In the genomic region with DNA sequence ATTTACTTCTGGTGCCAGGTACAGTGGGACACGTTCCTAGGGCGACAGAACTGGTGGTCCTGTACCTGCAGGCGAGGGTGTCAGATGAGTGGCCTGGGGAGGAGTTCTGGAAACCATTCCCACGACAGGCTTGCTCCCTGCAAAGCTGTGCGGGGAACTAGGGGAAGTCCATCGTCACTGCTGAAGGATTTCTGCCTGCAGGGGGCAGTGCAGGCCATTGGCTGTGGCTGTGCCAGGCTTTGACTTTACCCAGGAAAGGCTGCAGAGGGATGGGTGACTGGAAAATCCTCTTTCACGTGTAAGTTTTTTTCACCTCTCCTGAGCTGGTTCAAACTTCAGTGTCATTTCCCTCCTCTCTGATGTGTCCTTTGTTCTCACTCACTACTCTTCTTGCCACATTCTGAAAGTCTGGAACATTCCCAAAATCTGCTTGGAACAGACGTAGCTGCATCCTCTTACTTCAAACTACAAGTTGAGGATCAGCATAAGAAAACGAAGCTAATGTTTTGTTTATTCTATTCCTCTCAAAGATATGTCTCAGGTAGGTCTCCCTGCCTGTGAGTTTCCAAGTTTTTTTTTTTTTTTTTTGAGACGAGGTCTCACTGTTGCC, we compare ENCODE assay signal across 8 cellular contexts.
DNase-seq lines count a peak whose midpoint lies in the region; TF ChIP-seq lines count a peak whose summit lies in the region.

No MANE protein-coding gene starts in this region.

- CTCF ChIA-PET in HEK293 (lab: Yijun Ruan, JAX): interaction anchor here (0.6 to 5.4 kb wide), 41 partner anchors 9 to 1367 kb away, joined by 3 to 60 read pairs (median 6); no protein-coding TSS in a partner anchor

- TF ChIP-seq POLR2A in NB4 (IDR thresholded peaks at IDR 0.05; ENCODE audit: extremely low read depth, insufficient read length): no peak

- POLR2A ChIA-PET in HEK293 (lab: Yijun Ruan, JAX): interaction anchor here (0.7 kb wide), 1 partner anchor 280 kb away, joined by 3 read pairs; no protein-coding TSS in a partner anchor

- peak; percentile 56; the same call in 1 of the 2 replicates for TF ChIP-seq CTCF in HEK293 (tag by site-specific recombination; IDR thresholded peaks at IDR 0.05)
- peak; percentile 98 for TF ChIP-seq CTCF in NB4 (IDR thresholded peaks at IDR 0.05; ENCODE audit: low read depth, low read length)

- DNase-seq in NCI-H1417 (lab: John Stamatoyannopoulos, UW): peak; percentile 32 to 71 (median 34)
- no peak for DNase-seq in NCI-H1417 treated with DMSO at 0.1 percent for 48 hours (lab: John Stamatoyannopoulos, UW)
- peak; percentile 65 for DNase-seq in NB4 (ENCODE audit: low read depth)
- peak; percentile 57 for DNase-seq in T1000 (lab: John Stamatoyannopoulos, UW)
- peak in 51 of 61 donors; percentile 7 to 79 (median 46) for DNase-seq in caudate nucleus (lab: John Stamatoyannopoulos, UW)
- peak; percentile 72 for DNase-seq in kidney glomerular epithelial cell (lab: John Stamatoyannopoulos, UW)
- DNase-seq in stimulated activated CD4-positive, alpha-beta T cell treated with anti-CD3 and anti-CD28 coated beads, Interleukin-4, amount 100 ng/mL, for 4 hours: peak; percentile 4 to 43

- no peaks in the 10 kb centered on the region for H3K4me1 ChIP-seq in HEK293 (ENCODE audit: control insufficient read depth, insufficient read depth, low read length)

- no peaks in the 10 kb centered on the region for H3K9me3 ChIP-seq in HEK293 (ENCODE audit: control insufficient read depth, insufficient read depth, low read depth, low read length)

- H3K36me3 ChIP-seq in HEK293 (ENCODE audit: control insufficient read depth in 2 of 2, insufficient read depth in 1 of 2, low read length in 2 of 2): no peaks in the 10 kb centered on the region

- H3K27ac ChIP-seq in HEK293 (ENCODE audit: extremely low read depth, low read depth, low read length) (no peak overlapping the region), caudate nucleus (ENCODE audit: low read depth, low read length) (no peak overlapping the region)

- no peak overlapping the region for H3K4me3 ChIP-seq in HEK293 (ENCODE audit: low read depth, low read length)
- H3K4me3 ChIP-seq in NB4 (ENCODE audit: low read depth, low read length): no peak overlapping the region

TF ChIP-seq in HEK293, 187 proteins besides CTCF, POLR2A, EP300 and RAD21 (continues in another document):
- TF ChIP-seq, protein P1, sequence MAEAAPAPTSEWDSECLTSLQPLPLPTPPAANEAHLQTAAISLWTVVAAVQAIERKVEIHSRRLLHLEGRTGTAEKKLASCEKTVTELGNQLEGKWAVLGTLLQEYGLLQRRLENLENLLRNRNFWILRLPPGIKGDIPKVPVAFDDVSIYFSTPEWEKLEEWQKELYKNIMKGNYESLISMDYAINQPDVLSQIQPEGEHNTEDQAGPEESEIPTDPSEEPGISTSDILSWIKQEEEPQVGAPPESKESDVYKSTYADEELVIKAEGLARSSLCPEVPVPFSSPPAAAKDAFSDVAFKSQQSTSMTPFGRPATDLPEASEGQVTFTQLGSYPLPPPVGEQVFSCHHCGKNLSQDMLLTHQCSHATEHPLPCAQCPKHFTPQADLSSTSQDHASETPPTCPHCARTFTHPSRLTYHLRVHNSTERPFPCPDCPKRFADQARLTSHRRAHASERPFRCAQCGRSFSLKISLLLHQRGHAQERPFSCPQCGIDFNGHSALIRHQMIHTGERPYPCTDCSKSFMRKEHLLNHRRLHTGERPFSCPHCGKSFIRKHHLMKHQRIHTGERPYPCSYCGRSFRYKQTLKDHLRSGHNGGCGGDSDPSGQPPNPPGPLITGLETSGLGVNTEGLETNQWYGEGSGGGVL (tag by site-specific recombination; IDR thresholded peaks at IDR 0.05): no peak
- TF ChIP-seq ZNF24 (tag by site-specific recombination; IDR thresholded peaks at IDR 0.05): no peak
- peak; percentile 33; the same call in 1 of the 2 replicates for TF ChIP-seq ZNF76 (tag by site-specific recombination; IDR thresholded peaks at IDR 0.05; ENCODE audit: borderline replicate concordance, low read depth)
- no peak for TF ChIP-seq ZSCAN16 (tag by site-specific recombination; IDR thresholded peaks at IDR 0.05)
- no peak for TF ChIP-seq ZBTB17 (tag by site-specific recombination; IDR thresholded peaks at IDR 0.05)
- TF ChIP-seq, protein P2, sequence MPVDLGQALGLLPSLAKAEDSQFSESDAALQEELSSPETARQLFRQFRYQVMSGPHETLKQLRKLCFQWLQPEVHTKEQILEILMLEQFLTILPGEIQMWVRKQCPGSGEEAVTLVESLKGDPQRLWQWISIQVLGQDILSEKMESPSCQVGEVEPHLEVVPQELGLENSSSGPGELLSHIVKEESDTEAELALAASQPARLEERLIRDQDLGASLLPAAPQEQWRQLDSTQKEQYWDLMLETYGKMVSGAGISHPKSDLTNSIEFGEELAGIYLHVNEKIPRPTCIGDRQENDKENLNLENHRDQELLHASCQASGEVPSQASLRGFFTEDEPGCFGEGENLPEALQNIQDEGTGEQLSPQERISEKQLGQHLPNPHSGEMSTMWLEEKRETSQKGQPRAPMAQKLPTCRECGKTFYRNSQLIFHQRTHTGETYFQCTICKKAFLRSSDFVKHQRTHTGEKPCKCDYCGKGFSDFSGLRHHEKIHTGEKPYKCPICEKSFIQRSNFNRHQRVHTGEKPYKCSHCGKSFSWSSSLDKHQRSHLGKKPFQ (tag by site-specific recombination; IDR thresholded peaks at IDR 0.05): no peak
- 0 out of 2 replicates have a peak, but pooled peaks have one; percentile 28 for TF ChIP-seq ZNF2 (tag by site-specific recombination; IDR thresholded peaks at IDR 0.05)
- TF ChIP-seq ZNF654 (tag by site-specific recombination; IDR thresholded peaks at IDR 0.05; ENCODE audit: low read depth): peak; percentile 69
- TF ChIP-seq, protein P3, sequence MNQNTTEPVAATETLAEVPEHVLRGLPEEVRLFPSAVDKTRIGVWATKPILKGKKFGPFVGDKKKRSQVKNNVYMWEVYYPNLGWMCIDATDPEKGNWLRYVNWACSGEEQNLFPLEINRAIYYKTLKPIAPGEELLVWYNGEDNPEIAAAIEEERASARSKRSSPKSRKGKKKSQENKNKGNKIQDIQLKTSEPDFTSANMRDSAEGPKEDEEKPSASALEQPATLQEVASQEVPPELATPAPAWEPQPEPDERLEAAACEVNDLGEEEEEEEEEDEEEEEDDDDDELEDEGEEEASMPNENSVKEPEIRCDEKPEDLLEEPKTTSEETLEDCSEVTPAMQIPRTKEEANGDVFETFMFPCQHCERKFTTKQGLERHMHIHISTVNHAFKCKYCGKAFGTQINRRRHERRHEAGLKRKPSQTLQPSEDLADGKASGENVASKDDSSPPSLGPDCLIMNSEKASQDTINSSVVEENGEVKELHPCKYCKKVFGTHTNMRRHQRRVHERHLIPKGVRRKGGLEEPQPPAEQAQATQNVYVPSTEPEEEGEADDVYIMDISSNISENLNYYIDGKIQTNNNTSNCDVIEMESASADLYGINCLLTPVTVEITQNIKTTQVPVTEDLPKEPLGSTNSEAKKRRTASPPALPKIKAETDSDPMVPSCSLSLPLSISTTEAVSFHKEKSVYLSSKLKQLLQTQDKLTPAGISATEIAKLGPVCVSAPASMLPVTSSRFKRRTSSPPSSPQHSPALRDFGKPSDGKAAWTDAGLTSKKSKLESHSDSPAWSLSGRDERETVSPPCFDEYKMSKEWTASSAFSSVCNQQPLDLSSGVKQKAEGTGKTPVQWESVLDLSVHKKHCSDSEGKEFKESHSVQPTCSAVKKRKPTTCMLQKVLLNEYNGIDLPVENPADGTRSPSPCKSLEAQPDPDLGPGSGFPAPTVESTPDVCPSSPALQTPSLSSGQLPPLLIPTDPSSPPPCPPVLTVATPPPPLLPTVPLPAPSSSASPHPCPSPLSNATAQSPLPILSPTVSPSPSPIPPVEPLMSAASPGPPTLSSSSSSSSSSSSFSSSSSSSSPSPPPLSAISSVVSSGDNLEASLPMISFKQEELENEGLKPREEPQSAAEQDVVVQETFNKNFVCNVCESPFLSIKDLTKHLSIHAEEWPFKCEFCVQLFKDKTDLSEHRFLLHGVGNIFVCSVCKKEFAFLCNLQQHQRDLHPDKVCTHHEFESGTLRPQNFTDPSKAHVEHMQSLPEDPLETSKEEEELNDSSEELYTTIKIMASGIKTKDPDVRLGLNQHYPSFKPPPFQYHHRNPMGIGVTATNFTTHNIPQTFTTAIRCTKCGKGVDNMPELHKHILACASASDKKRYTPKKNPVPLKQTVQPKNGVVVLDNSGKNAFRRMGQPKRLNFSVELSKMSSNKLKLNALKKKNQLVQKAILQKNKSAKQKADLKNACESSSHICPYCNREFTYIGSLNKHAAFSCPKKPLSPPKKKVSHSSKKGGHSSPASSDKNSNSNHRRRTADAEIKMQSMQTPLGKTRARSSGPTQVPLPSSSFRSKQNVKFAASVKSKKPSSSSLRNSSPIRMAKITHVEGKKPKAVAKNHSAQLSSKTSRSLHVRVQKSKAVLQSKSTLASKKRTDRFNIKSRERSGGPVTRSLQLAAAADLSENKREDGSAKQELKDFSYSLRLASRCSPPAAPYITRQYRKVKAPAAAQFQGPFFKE (tag by site-specific recombination; IDR thresholded peaks at IDR 0.05; ENCODE audit: borderline replicate concordance): no peak
- TF ChIP-seq ZNF341 (tag by site-specific recombination; IDR thresholded peaks at IDR 0.05; ENCODE audit: low read depth): peak; percentile 73
